In the genomic region with DNA sequence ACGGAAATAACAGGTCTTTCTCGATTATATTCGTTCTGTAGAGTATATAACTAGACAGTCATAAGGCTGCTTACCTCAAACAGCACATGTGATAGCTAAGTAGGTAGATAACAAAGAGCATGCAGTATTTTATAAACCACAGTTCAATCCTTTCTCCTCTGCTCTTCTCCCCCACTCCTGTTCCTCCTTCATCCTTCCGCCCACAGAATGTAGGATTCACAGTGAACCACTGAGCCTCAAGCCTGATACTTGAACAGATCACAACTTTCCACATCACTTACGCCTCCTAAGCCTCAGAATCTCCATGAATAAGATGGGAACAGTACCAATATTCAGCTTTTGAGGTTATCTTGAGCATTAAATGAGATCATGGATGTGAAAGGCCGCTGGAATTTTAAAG, we compare ENCODE assay signal across 6 cellular contexts. TPM values are rescaled to one million over a fixed set of nuclear protein-coding genes. Genes with fewer than 3 reads are reported as not detected.
"Had no signal": no experiment of that assay in that cellular context is flagged by ENCODE, and none has a peak within 500 bp of the region (broad histone marks: within the 10 kb centered on the region; RNA-seq: fewer than 3 reads in every experiment).

No MANE protein-coding gene starts in this region.

- H3K9ac ChIP-seq: GM23248 had no signal

- H3K36me3 ChIP-seq: HAP-1 had no signal

- H2AFZ ChIP-seq: GM23248 had no signal

- H3K9me3 ChIP-seq: HAP-1 had no signal

- DNase-seq: GM23248, GOT3, H7, KBM-7 had no signal

- H3K27ac ChIP-seq: GM23248 had no signal

- ATAC-seq: HCT116 had no signal

- H3K4me1 ChIP-seq: HAP-1 had no signal

- H3K4me3 ChIP-seq: GM23248, HAP-1 had no signal

RNA-seq across cellular contexts. Expression of gene MTFR2, which starts 33.6 kb away (rescaled TPM):
- total RNA-seq: GM23248 had no signal
